Comparison of ENCODE assay signal across 20 cellular contexts in the genomic region with DNA sequence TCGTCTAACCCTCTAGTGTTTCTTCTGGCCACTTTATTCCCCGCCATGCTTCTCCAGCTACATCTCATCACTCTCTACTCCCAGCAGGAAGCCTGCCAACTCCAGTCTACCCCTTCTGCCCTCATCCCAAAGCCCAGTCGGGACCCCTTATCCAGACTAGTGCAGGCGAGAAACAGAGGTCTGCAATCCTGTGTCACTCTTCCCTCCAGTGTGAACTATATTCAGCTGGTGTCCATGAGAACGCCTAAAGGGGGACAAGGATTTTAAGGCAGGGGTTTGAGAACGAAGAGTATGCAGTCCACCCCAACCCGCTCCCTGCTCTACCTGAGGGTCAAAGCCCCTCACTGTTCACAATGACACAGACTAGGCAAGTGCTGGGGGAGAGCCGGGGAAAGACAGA. TPM values are rescaled to one million over a fixed set of nuclear protein-coding genes. Genes with fewer than 3 reads are reported as not detected.
DNase-seq lines count a peak whose midpoint lies in the region; ATAC-seq and TF ChIP-seq lines count a peak whose summit lies in the region.
"Had no signal": no experiment of that assay in that cellular context is flagged by ENCODE, and none has a peak within 500 bp of the region (broad histone marks: within the 10 kb centered on the region; RNA-seq: fewer than 3 reads in every experiment).

No MANE protein-coding gene starts in this region.

- H3K27ac ChIP-seq in H9 (ENCODE audit: insufficient read length, low read depth, low read length) (no peak overlapping the region), Karpas-422 (ENCODE audit: low read length) (no peak overlapping the region), endodermal cell (ENCODE audit: low read depth, low read length) (no peak overlapping the region), upper lobe of left lung (no peak overlapping the region)

- H2BK15ac ChIP-seq in H9 (ENCODE audit: low read depth, low read length) = no peak overlapping the region

- no peak overlapping the region for H3K14ac ChIP-seq in H9 (ENCODE audit: insufficient read depth, low read length)

- no peak overlapping the region for H3K56ac ChIP-seq in H9 (ENCODE audit: insufficient read length, low read depth, low read length)

- peaks cover 0 to 8% of the 10 kb centered on the region in 2 experiments; a peak in 3 of 5 replicates for H3K9me3 Mint-ChIP-seq in H9
- no peaks in the 10 kb centered on the region for H3K9me3 Mint-ChIP-seq in endodermal cell
- no peaks in the 10 kb centered on the region for H3K9me3 Mint-ChIP-seq in type B pancreatic cell
- H3K9me3 Mint-ChIP-seq: HFFc6 had no signal

- no peak overlapping the region for H3K18ac ChIP-seq in H9 (ENCODE audit: insufficient read length, low read depth, low read length)

- no peak overlapping the region for H3T11ph ChIP-seq in H9 (ENCODE audit: low read length)

- H2BK12ac ChIP-seq in H9 (ENCODE audit: insufficient read length, low read depth, low read length) = no peak overlapping the region

- H3K9ac ChIP-seq in H9 (ENCODE audit: extremely low read depth, insufficient read length, low read length) (no peak overlapping the region), Karpas-422 (ENCODE audit: low read length) (no peak overlapping the region), endodermal cell (ENCODE audit: extremely low read depth, low read length, poor library complexity, severe bottlenecking) (no peak overlapping the region)

- H3K36me3 ChIP-seq in Karpas-422 (ENCODE audit: insufficient read depth, low read length) (no peaks in the 10 kb centered on the region), endodermal cell (ENCODE audit: control insufficient read depth, insufficient read depth, low read length) (no peaks in the 10 kb centered on the region), upper lobe of left lung (no peaks in the 10 kb centered on the region)
- H3K36me3 ChIP-seq: HAP-1 had no signal

- H3K4me2 ChIP-seq in H9 (ENCODE audit: insufficient read depth, insufficient read length, low read length) = no peak overlapping the region
- H3K4me2 ChIP-seq in Karpas-422 (ENCODE audit: low read depth, low read length, poor library complexity, severe bottlenecking) = no peak overlapping the region

- H4K8ac ChIP-seq in H9 (replicated peaks; ENCODE audit: insufficient read length, low read depth, low read length) = no peak overlapping the region

- TF ChIP-seq EP300 in upper lobe of left lung (IDR thresholded peaks at IDR 0.05) = no peak

- H4K20me1 ChIP-seq in H9 (ENCODE audit: control insufficient read depth, insufficient read depth, insufficient read length) (no peaks in the 10 kb centered on the region), Karpas-422 (ENCODE audit: insufficient read depth, low read depth, low read length) (no peaks in the 10 kb centered on the region)

- H3K27me3 Mint-ChIP-seq in H9 (ENCODE audit: low read depth) (peaks cover 20% of the 10 kb centered on the region), endodermal cell (ENCODE audit: insufficient read depth) (peaks cover 64% of the 10 kb centered on the region), type B pancreatic cell (peaks cover 29% of the 10 kb centered on the region)

- H3K4me3 Mint-ChIP-seq in H9 (no peak overlapping the region), endodermal cell (no peak overlapping the region), type B pancreatic cell (no peak overlapping the region)
- H3K4me3 Mint-ChIP-seq: CD4-positive, alpha-beta memory T cell; HFFc6 had no signal

- H3K4me1 ChIP-seq in H9 (ENCODE audit: insufficient read depth, low read length) (peaks cover 4% of the 10 kb centered on the region; the same call in 1 of the 2 replicates), Karpas-422 (ENCODE audit: low read length) (no peaks in the 10 kb centered on the region), endodermal cell (ENCODE audit: control insufficient read depth, insufficient read depth, low read length) (no peaks in the 10 kb centered on the region), upper lobe of left lung (peaks cover 21 to 25% (median 24%) of the 10 kb centered on the region in 4 donors)

- no peak overlapping the region for H4K91ac ChIP-seq in H9 (ENCODE audit: insufficient read length, low read depth, low read length)

- no peak overlapping the region for H4K5ac ChIP-seq in H9 (ENCODE audit: insufficient read length, low read depth, low read length)

- H2AFZ ChIP-seq in H9 (ENCODE audit: low read length) (no peak overlapping the region), Karpas-422 (ENCODE audit: low read length) (no peak overlapping the region)

- no peaks in the 10 kb centered on the region for H3K79me2 ChIP-seq in H9 (ENCODE audit: insufficient read depth, low read length)
- no peaks in the 10 kb centered on the region for H3K79me2 ChIP-seq in Karpas-422 (ENCODE audit: low read length)

- H3K27ac Mint-ChIP-seq in H9 (no peak overlapping the region), endodermal cell (no peak overlapping the region), type B pancreatic cell (no peak overlapping the region)
- H3K27ac Mint-ChIP-seq: CD4-positive, alpha-beta memory T cell; HFFc6 had no signal

- H3K23ac ChIP-seq in H9 (ENCODE audit: insufficient read length, low read depth, low read length) = no peak overlapping the region

- no peaks in the 10 kb centered on the region for H3K79me1 ChIP-seq in H9 (ENCODE audit: insufficient read depth, low read depth, low read length, poor library complexity, severe bottlenecking)

- H3K9me2 ChIP-seq in Karpas-422 (replicated peaks; ENCODE audit: insufficient read depth, low read length) = no peaks in the 10 kb centered on the region

- no peak for TF ChIP-seq POLR2A in upper lobe of left lung (IDR thresholded peaks at IDR 0.05)

- H2AK5ac ChIP-seq in H9 (ENCODE audit: insufficient read length, low read length) = no peak overlapping the region

- H2BK5ac ChIP-seq in H9 (ENCODE audit: insufficient read length, low read length) = no peak overlapping the region

- TF ChIP-seq CTCF in H9 (conservative IDR thresholded peaks at IDR 0.05) (no peak), endodermal cell (conservative IDR thresholded peaks at IDR 0.05) (no peak), type B pancreatic cell (conservative IDR thresholded peaks at IDR 0.05) (no peak), upper lobe of left lung (IDR thresholded peaks at IDR 0.05) (no peak)

- peaks cover 4% of the 10 kb centered on the region for H3K23me2 ChIP-seq in H9 (ENCODE audit: insufficient read length, low read depth, low read length, poor library complexity, severe bottlenecking)

- ATAC-seq in upper lobe of left lung (ENCODE audit: low FRiP score in 2 of 2) = no peak

- no CpG with 5 or more reads among the region's 8 CpGs for WGBS in H9 (ENCODE audit: extremely low coverage, insufficient read length, low lambda C conversion rate)
- WGBS in endodermal cell (ENCODE audit: insufficient coverage in 1 of 2, insufficient read length in 1 of 2), 2 experiments = 86 to 90% methylated on average over 4 to 8 of the region's 8 CpGs
- 80 to 85% methylated on average over 8 of the region's 8 CpGs for WGBS in upper lobe of left lung, 2 donors

- H3K4ac ChIP-seq in H9 (ENCODE audit: low read depth, low read length) = no peak overlapping the region

- no peaks in the 10 kb centered on the region for H3K9me3 ChIP-seq in H9 (ENCODE audit: control insufficient read depth, low read depth, low read length)
- no peaks in the 10 kb centered on the region for H3K9me3 ChIP-seq in Karpas-422 (ENCODE audit: low read length)
- H3K9me3 ChIP-seq in endodermal cell (ENCODE audit: control insufficient read depth, low read length) = no peaks in the 10 kb centered on the region
- no peaks in the 10 kb centered on the region for H3K9me3 ChIP-seq in upper lobe of left lung
- H3K9me3 ChIP-seq: HAP-1 had no signal

- H3K4me1 Mint-ChIP-seq in H9 (peaks cover 55 to 57% of the 10 kb centered on the region in 2 experiments), endodermal cell (peaks cover 21% of the 10 kb centered on the region), type B pancreatic cell (ENCODE audit: unreplicated experiment) (peaks cover 5% of the 10 kb centered on the region)

- H3K36me3 Mint-ChIP-seq in H9 (ENCODE audit: insufficient read depth in 1 of 3, low read depth in 3 of 3) (peaks cover 0 to 7% (median 2%) of the 10 kb centered on the region in 3 experiments; a peak in 3 of 7 replicates), endodermal cell (ENCODE audit: low read depth) (no peaks in the 10 kb centered on the region), type B pancreatic cell (no peaks in the 10 kb centered on the region)
- H3K36me3 Mint-ChIP-seq: CD4-positive, alpha-beta memory T cell had no signal

- no peak overlapping the region for H2BK20ac ChIP-seq in H9 (ENCODE audit: low read depth, low read length, poor library complexity, severe bottlenecking)

- H3K27me3 ChIP-seq in H9 (ENCODE audit: insufficient read depth, low read length) (no peaks in the 10 kb centered on the region), Karpas-422 (ENCODE audit: low read length) (no peaks in the 10 kb centered on the region), endodermal cell (ENCODE audit: control insufficient read depth, insufficient read depth, low read length, poor library complexity, severe bottlenecking) (peaks cover 42% of the 10 kb centered on the region), upper lobe of left lung (no peaks in the 10 kb centered on the region)

- DNase-seq in H9 (peak; percentile 12), Karpas-422 (peak; percentile 23), endodermal cell (peak; percentile 31), type B pancreatic cell (ENCODE audit: extremely low spot score, unreplicated experiment) (peak; percentile 18), NCI-H187 treated with DMSO at 0.1 percent for 48 hours (lab: John Stamatoyannopoulos, UW) (no peak), upper lobe of left lung (no peak), UCSD-AML1 (lab: John Stamatoyannopoulos, UW; ENCODE audit: unreplicated experiment) (no peak)
- DNase-seq: C1 segment of cervical spinal cord; Calu3; CD4-positive, alpha-beta memory T cell; COR-L47; DMS53; DMS79 treated with DMSO at 0.1 percent for 48 hours; GF-D8; HFFc6 had no signal

- H2BK120ac ChIP-seq in H9 (ENCODE audit: low read depth, low read length, poor library complexity, severe bottlenecking) = no peak overlapping the region

- H3K4me3 ChIP-seq in Karpas-422 (ENCODE audit: low read length) (no peak overlapping the region), endodermal cell (ENCODE audit: low read length) (no peak overlapping the region), upper lobe of left lung (no peak overlapping the region)
- H3K4me3 ChIP-seq: HAP-1 had no signal

RNA-seq across cellular contexts. Expression of a gene that starts 41.7 kb away (rescaled TPM):
- total RNA-seq in H9 (2021) (1.5 TPM in 2 replicates), endodermal cell (1 to 10 TPM; 1.1 to 1.9 TPM), type B pancreatic cell (ENCODE audit: low replicate concordance) (55.6 and 198 TPM in 2 replicates), upper lobe of left lung (1 to 10 TPM in 1 of 6 donors, under 1 TPM in 3, not detected in 2; 0.20 to 5.3 (median 0.28) TPM)
- not detected in 2 replicates for total RNA-seq in Karpas-422 (2014; rRNA removed; shearing (Covaris generic); ENCODE audit: low replicate concordance)
- polyA plus RNA-seq in endodermal cell (2013, experiment 1 of 2) = 2.5 TPM
- polyA plus RNA-seq in endodermal cell (2013, experiment 2 of 2) = 0.70 TPM
- total RNA-seq: A172; CD4-positive, alpha-beta memory T cell; G401; H4; HFFc6 had no signal
- polyA plus RNA-seq: BJ; CD4-positive, alpha-beta memory T cell had no signal

Comparison
In these comparisons a context has a peak if more than half of its experiments do, and no peak if none do; other contexts are left out.
1. DNase-seq: peak in H9 (single experiment), Karpas-422 (single experiment), endodermal cell (single experiment) and type B pancreatic cell (single experiment); none in NCI-H187 treated with DMSO at 0.1 percent for 48 hours (single experiment), upper lobe of left lung (0 of 2) and UCSD-AML1 (single experiment).